In the genomic region with DNA sequence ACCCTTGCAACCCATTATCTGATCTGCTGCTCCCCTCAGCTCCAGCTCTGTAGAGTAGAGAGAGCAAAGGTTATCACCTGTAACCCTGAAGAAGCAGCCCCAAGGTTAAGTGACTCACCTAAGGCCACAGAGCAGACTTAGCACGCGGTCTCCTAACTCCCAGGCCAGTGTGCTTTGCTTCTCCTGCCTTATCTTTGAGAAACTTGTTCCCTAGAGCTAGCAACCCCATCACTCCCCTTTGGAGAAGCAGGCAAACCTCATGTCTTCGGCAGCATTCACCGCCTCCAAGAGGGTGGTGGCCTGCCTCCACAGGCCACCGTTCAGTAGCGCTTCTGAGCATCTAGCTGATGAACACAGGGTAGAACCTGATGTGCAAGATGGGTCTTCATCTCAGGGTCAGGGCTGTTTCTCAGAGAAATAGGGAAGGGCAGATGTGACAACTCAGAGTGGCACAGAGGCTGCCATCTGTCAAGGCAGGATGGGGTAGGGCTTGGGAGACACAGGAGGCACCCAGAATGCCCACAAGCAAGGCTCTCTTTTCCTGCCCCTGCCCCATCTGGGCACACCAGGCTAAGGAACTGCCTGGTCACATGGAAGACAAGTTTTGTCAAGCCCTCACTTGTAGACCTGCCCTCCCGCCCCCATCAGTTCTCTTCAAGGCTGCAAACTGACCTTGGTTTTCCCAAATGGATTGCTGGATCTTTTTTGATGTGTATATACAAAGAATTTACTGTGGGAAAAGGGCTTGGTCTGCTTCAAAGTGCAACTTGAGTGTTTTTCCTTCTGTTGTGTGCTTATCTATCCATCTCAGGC, we compare ENCODE assay signal across 1 cellular context.
TF ChIP-seq lines count a peak whose summit lies in the region.

No MANE protein-coding gene starts in this region.

TF ChIP-seq in GM23338, 12 proteins besides CTCF, POLR2A, EP300 and RAD21:
- TF ChIP-seq CREB1 (CRISPR knock-in tag; IDR thresholded peaks at IDR 0.05; ENCODE audit: low read depth) (no peak), ZNF114 (CRISPR knock-in tag; IDR thresholded peaks at IDR 0.05) (no peak), STAT1 (IDR thresholded peaks at IDR 0.05; ENCODE audit: unreplicated experiment) (no peak), NANOG (IDR thresholded peaks at IDR 0.05; ENCODE audit: borderline replicate concordance) (no peak)
